8 cellular contexts compared by ENCODE assay signal in genomic region chr20:33915726-33916331, GRCh38.
DNase-seq lines count a peak whose midpoint lies in the region; ATAC-seq and TF ChIP-seq lines count a peak whose summit lies in the region.

No MANE protein-coding gene starts in this region.

- in situ Hi-C loops in astrocyte of the cerebellum (cut with HindIII; ENCODE audit: low sequenced_read_pairs), result no loop called here

- peak; percentile 38 for TF ChIP-seq CTCF in astrocyte of the cerebellum (IDR thresholded peaks at IDR 0.05; ENCODE audit: low read depth, low read length, missing control alignments)

- peak; percentile 83 for ATAC-seq in left colon
- ATAC-seq in HG02870 (IDR thresholded peaks at IDR 0.05; ENCODE audit: unreplicated experiment), result no peak

- peaks cover 13% of the 10 kb centered on the region for H3K4me1 Mint-ChIP-seq in T-helper 2 cell treated with Interferon-gamma antibody and Interleukin-4, amounts not matched to agents 5 μg/mL and 100 μg/mL, for 36 hours (ENCODE audit: low read depth)

- H3K4me3 Mint-ChIP-seq in T-helper 2 cell treated with Interferon-gamma antibody and Interleukin-4, amounts not matched to agents 5 μg/mL and 100 μg/mL, for 36 hours, result no peak overlapping the region

- intact Hi-C loops in left colon (cut with DNase I, micrococcal nuclease), result no loop called here

- H3K4me3 ChIP-seq in astrocyte of the cerebellum (ENCODE audit: low read depth, low read length), result no peak overlapping the region

- H3K9me3 Mint-ChIP-seq in T-helper 2 cell treated with Interferon-gamma antibody and Interleukin-4, amounts not matched to agents 5 μg/mL and 100 μg/mL, for 36 hours, result no peaks in the 10 kb centered on the region

- peaks cover 11% of the 10 kb centered on the region for H3K27me3 Mint-ChIP-seq in T-helper 2 cell treated with Interferon-gamma antibody and Interleukin-4, amounts not matched to agents 5 μg/mL and 100 μg/mL, for 36 hours (ENCODE audit: low read depth)

- DNase-seq in NCI-H748 (lab: John Stamatoyannopoulos, UW; ENCODE audit: unreplicated experiment) (peak; percentile 43), NCI-H748 treated with DMSO at 0.1 percent for 48 hours (lab: John Stamatoyannopoulos, UW) (no peak), astrocyte of the cerebellum (ENCODE audit: low read depth) (no peak), left colon (peak; percentile 28 to 69), cerebellum (ENCODE audit: low spot score) (no peak)
- peak; percentile 32 for DNase-seq in T-helper 2 cell treated with Interferon-gamma antibody and Interleukin-4, amounts not matched to agents 5 μg/mL and 100 μg/mL, for 36 hours (ENCODE audit: low spot score)
- DNase-seq in stimulated activated CD8-positive, alpha-beta memory T cell treated with anti-CD3 and anti-CD28 coated beads, Interleukin-4, amount 100 ng/mL, for 4 hours (ENCODE audit: low read depth in 2 of 2, low spot score in 1 of 2), result peak; percentile 20 to 24

- H3K36me3 Mint-ChIP-seq in T-helper 2 cell treated with Interferon-gamma antibody and Interleukin-4, amounts not matched to agents 5 μg/mL and 100 μg/mL, for 36 hours (ENCODE audit: low read depth), result no peaks in the 10 kb centered on the region

- no peak overlapping the region for H3K27ac Mint-ChIP-seq in T-helper 2 cell treated with Interferon-gamma antibody and Interleukin-4, amounts not matched to agents 5 μg/mL and 100 μg/mL, for 36 hours

Comparison
In these comparisons a context has a peak if more than half of its experiments do, and no peak if none do; other contexts are left out.
1. DNase-seq: peak in NCI-H748 (single experiment), T-helper 2 cell treated with Interferon-gamma antibody and Interleukin-4, amounts not matched to agents 5 μg/mL and 100 μg/mL, for 36 hours (single experiment), left colon (2 of 2) and stimulated activated CD8-positive, alpha-beta memory T cell treated with anti-CD3 and anti-CD28 coated beads, Interleukin-4, amount 100 ng/mL, for 4 hours (2 of 2); none in NCI-H748 treated with DMSO at 0.1 percent for 48 hours (single experiment), astrocyte of the cerebellum (single experiment) and cerebellum (single experiment).